ENCODE assay signal across 8 cellular contexts in the genomic region with DNA sequence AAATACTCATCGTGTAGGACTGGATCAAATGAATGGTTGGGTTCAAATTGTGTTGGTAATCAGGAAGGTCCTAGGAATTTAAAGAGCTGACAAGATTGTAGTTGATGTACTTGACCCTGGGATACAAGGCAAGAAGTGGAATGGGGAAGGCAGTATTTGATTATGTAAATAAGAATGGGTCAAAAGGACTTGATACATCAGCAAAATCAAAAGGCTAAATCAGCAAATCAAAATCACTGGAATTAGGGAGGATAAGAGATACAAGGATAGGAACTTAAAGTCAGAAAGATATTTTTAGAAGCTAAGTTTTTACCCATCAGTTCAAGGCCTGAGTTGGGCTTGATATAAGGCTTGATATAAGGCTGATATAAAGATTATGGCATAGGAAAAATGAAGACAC.
"Had no signal": no experiment of that assay in that cellular context is flagged by ENCODE, and none has a peak within 500 bp of the region (broad histone marks: within the 10 kb centered on the region; RNA-seq: fewer than 3 reads in every experiment).

No MANE protein-coding gene starts in this region.

- H2AFZ ChIP-seq: GM23248 had no signal

- DNase-seq: GM23248, GOT3, H7, IMR-90, KBM-7 had no signal

- H3K4me1 ChIP-seq: HAP-1 had no signal

- H3K9me3 ChIP-seq: HAP-1 had no signal

- H3K9ac ChIP-seq: GM23248, KMS-11 had no signal

- H3K4me2 ChIP-seq: KMS-11 had no signal

- H3K27ac ChIP-seq: GM23248, HL-60, KMS-11 had no signal

- H3K4me3 ChIP-seq: GM23248, HAP-1 had no signal
